In genomic region chr7:24829787-24830186, GRCh38 we compare ENCODE assay signal across 15 cellular contexts.
DNase-seq lines count a peak whose midpoint lies in the region; ATAC-seq, FAIRE-seq and TF ChIP-seq lines count a peak whose summit lies in the region.
"Had no signal": no experiment of that assay in that cellular context is flagged by ENCODE, and none has a peak within 500 bp of the region (broad histone marks: within the 10 kb centered on the region; RNA-seq: fewer than 3 reads in every experiment).

No MANE protein-coding gene starts in this region.

- H3K9ac ChIP-seq in kidney (ENCODE audit: low read length in 2 of 2) = no peak overlapping the region

- peaks cover 2% of the 10 kb centered on the region for H3K27me3 Mint-ChIP-seq in HFFc6 (ENCODE audit: insufficient read depth)
- H3K27me3 Mint-ChIP-seq: stimulated activated memory B cell treated with anti-CD40 and anti-IgM and Interleukin-4, amounts not matched to agents 10 μg/mL and 1 μg/mL and 100 μg/mL, for 72 hours had no signal

- TF ChIP-seq POLR2A in thyroid gland (IDR thresholded peaks at IDR 0.05) = no peak

- no peaks in the 10 kb centered on the region for H3K9me3 Mint-ChIP-seq in HFFc6
- H3K9me3 Mint-ChIP-seq: activated T-helper 2 cell treated with anti-CD3 and anti-CD28 coated beads, Interferon-gamma antibody, Interleukin-2, Interleukin-4, amounts not matched to agents 10 μg/mL and 5 μg/mL and 100 μg/mL, durations not matched to agents 14 hours and 24 hours and 36 hours; stimulated activated memory B cell treated with anti-CD40 and anti-IgM and Interleukin-4, amounts not matched to agents 10 μg/mL and 1 μg/mL and 100 μg/mL, for 72 hours had no signal

- no peak for TF ChIP-seq CTCF in HFFc6 (IDR thresholded peaks at IDR 0.05)
- TF ChIP-seq CTCF in RWPE2 (IDR thresholded peaks at IDR 0.05; ENCODE audit: poor library complexity, severe bottlenecking) = no peak
- no peak for TF ChIP-seq CTCF in fibroblast of pulmonary artery (IDR thresholded peaks at IDR 0.05; ENCODE audit: low read length, missing control alignments)
- no peak for TF ChIP-seq CTCF in GM13976 (IDR thresholded peaks at IDR 0.05; ENCODE audit: borderline replicate concordance, control extremely low read depth, extremely low read depth, insufficient read depth, missing control alignments)
- TF ChIP-seq CTCF in kidney (IDR thresholded peaks at IDR 0.05; ENCODE audit: borderline replicate concordance, extremely low read depth, insufficient read depth) = no peak
- TF ChIP-seq CTCF in thyroid gland (IDR thresholded peaks at IDR 0.05) = no peak

- peaks cover 53% of the 10 kb centered on the region for H3K36me3 Mint-ChIP-seq in HFFc6 (ENCODE audit: low read depth)

- peaks cover 89% of the 10 kb centered on the region for H3K4me1 Mint-ChIP-seq in HFFc6 (ENCODE audit: low read depth)

- ATAC-seq in activated CD4-positive, CD25-positive, alpha-beta regulatory T cell treated with anti-CD3 and anti-CD28 coated beads, Interleukin-2, amount 50 U/mL, for 24 hours = peak; percentile 60 to 71
- peak; percentile 62 for ATAC-seq in RWPE2 (ENCODE audit: low read depth)
- ATAC-seq: sciatic nerve; stimulated activated memory B cell treated with anti-CD40 and anti-IgM and Interleukin-4, amounts not matched to agents 10 μg/mL and 1 μg/mL and 100 μg/mL, for 72 hours had no signal

- peaks cover 61% of the 10 kb centered on the region for H3K4me1 ChIP-seq in RWPE2 (ENCODE audit: insufficient read depth, poor library complexity, severe bottlenecking)
- H3K4me1 ChIP-seq in kidney (ENCODE audit: control insufficient read depth in 1 of 2, insufficient read depth in 1 of 2, low read depth in 1 of 2, low read length in 2 of 2) = peaks cover 0 to 2% of the 10 kb centered on the region in 2 donors
- peaks cover 0 to 9% of the 10 kb centered on the region in 2 donors for H3K4me1 ChIP-seq in thyroid gland

- H3K4me3 ChIP-seq in RWPE2 (ENCODE audit: severe bottlenecking) (no peak overlapping the region), fibroblast of pulmonary artery (replicated peaks; ENCODE audit: low read depth, low read length) (no peak overlapping the region), kidney (ENCODE audit: low read length in 2 of 2) (no peak overlapping the region), thyroid gland (replicated peaks in 1 of 3) (no peak overlapping the region)

- 85 to 95% methylated on average over 2 of the region's 2 CpGs for WGBS in thyroid gland, 2 donors

- H3K27ac ChIP-seq in RWPE2 (ENCODE audit: poor library complexity, severe bottlenecking) (peak overlapping the region; percentile 97), kidney (ENCODE audit: low read depth in 2 of 2, low read length in 2 of 2) (no peak overlapping the region), thyroid gland (no peak overlapping the region)

- intact Hi-C loops in kidney (cut with DNase I) = no loop called here
- intact Hi-C loops in thyroid gland (cut with DNase I) = loop anchor here (5.0 kb wide), 1 partner anchor 153 kb away; the partner anchor contains the start of gene OSBPL3

- H3K27me3 ChIP-seq in RWPE2 (ENCODE audit: insufficient read depth, poor library complexity, severe bottlenecking) (no peaks in the 10 kb centered on the region), thyroid gland (no peaks in the 10 kb centered on the region)

- no peaks in the 10 kb centered on the region for H3K9me3 ChIP-seq in RWPE2 (ENCODE audit: severe bottlenecking)
- H3K9me3 ChIP-seq in kidney (ENCODE audit: control insufficient read depth in 1 of 2, low read length in 2 of 2) = no peaks in the 10 kb centered on the region
- H3K9me3 ChIP-seq in thyroid gland = no peaks in the 10 kb centered on the region

- no peak for DNase-seq in activated CD4-positive, CD25-positive, alpha-beta regulatory T cell (lab: John Stamatoyannopoulos, UW)
- DNase-seq in HFFc6 (no peak), RWPE2 (ENCODE audit: low spot score) (no peak), fibroblast of pulmonary artery (ENCODE audit: low read depth) (peak; percentile 22), GM13976 (ENCODE audit: low spot score) (no peak), kidney (no peak), thyroid gland (no peak)
- DNase-seq: activated CD4-positive, CD25-positive, alpha-beta regulatory T cell treated with anti-CD3 and anti-CD28 coated beads, Interleukin-2, amount 50 U/mL, for 72 hours; NCI-H446 treated with DMSO at 0.1 percent for 48 hours; stimulated activated CD4-positive, alpha-beta T cell treated with anti-CD3 and anti-CD28 coated beads, Interleukin-4, amount 100 ng/mL, for 4 hours had no signal

- H3K36me3 ChIP-seq in RWPE2 (ENCODE audit: low read depth) = peaks cover 34% of the 10 kb centered on the region
- H3K36me3 ChIP-seq in kidney (ENCODE audit: control insufficient read depth in 1 of 2, insufficient read depth in 2 of 2, low read length in 2 of 2) = peaks cover 0 to 6% of the 10 kb centered on the region in 2 donors
- peaks cover 0 to 5% of the 10 kb centered on the region in 2 donors for H3K36me3 ChIP-seq in thyroid gland

- FAIRE-seq in kidney (lab: Jason Lieb, UNC) = no peak
- FAIRE-seq: frontal cortex had no signal

- H3K27ac Mint-ChIP-seq in HFFc6 = peak overlapping the region; percentile 10; the same call in 1 of the 2 replicates

- H3K4me3 Mint-ChIP-seq in HFFc6 = no peak overlapping the region
- H3K4me3 Mint-ChIP-seq: stimulated activated memory B cell treated with anti-CD40 and anti-IgM and Interleukin-4, amounts not matched to agents 10 μg/mL and 1 μg/mL and 100 μg/mL, for 72 hours had no signal

- in situ Hi-C loops in GM13976 (cut with MboI; ENCODE audit: low sequenced_read_pairs, unreplicated experiment) = loop anchor here (10.0 kb wide), 1 partner anchor 155 kb away; the partner anchor contains the start of gene OSBPL3
